24 cellular contexts compared by ENCODE assay signal in the genomic region with DNA sequence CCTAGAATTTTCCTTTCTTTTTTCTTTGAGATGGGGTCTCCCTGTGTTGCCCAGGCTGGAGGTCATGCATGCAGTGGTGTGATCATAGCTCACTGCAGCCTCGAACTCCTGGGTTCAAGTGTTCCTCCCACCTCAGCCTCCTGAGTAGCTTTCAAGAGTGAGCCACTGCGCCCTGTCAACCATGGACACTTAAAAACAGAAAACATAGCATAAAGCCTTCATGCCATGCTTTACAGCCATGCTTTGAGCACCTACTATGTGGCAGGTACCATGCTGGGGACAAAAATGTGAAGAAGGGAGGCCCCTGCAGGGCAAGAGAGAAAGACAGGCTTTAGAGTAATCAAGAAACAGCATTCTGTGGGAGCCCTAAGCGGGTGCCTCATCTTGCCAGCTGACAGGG. TPM values are rescaled to one million over a fixed set of nuclear protein-coding genes. Genes with fewer than 3 reads are reported as not detected.
DNase-seq lines count a peak whose midpoint lies in the region; ATAC-seq, FAIRE-seq and TF ChIP-seq lines count a peak whose summit lies in the region.
"Had no signal": no experiment of that assay in that cellular context is flagged by ENCODE, and none has a peak within 500 bp of the region (broad histone marks: within the 10 kb centered on the region; RNA-seq: fewer than 3 reads in every experiment).

No MANE protein-coding gene starts in this region.

- no peak overlapping the region for H4K8ac ChIP-seq in H1 (ENCODE audit: extremely low read depth, insufficient read depth, low read length)

- no peak for TF ChIP-seq POLR2A in H1 (IDR thresholded peaks at IDR 0.05; ENCODE audit: control extremely low read depth in 1 of 2, low read depth in 2 of 2, low read length in 2 of 2)

- no peak overlapping the region for H3K14ac ChIP-seq in H1 (ENCODE audit: insufficient read length)

- H3K4me3 ChIP-seq in Loucy (ENCODE audit: low read length, poor library complexity, severe bottlenecking), result no peak overlapping the region
- H3K4me3 ChIP-seq in H1 (ENCODE audit: extremely low read depth in 1 of 4, insufficient read depth in 2 of 4, low read depth in 3 of 4, low read length in 4 of 4), result no peak overlapping the region
- H3K4me3 ChIP-seq: coronary artery, GM12878, hepatocyte, skin epidermis, uterus had no signal

- no peaks in the 10 kb centered on the region for H3F3A ChIP-seq in Loucy (ENCODE audit: low read depth)

- H3K9me3 Mint-ChIP-seq in activated naive CD4-positive, alpha-beta T cell treated with anti-CD3 and anti-CD28 coated beads, Interleukin-2, amount 50 U/mL, for 72 hours, result no peaks in the 10 kb centered on the region
- H3K9me3 Mint-ChIP-seq in activated naive CD4-positive, alpha-beta T cell treated with anti-CD3 and anti-CD28 coated beads, Interleukin-2, amount 10 ng/mL, durations not matched to agents 7 days and 5 days, result no peaks in the 10 kb centered on the region
- H3K9me3 Mint-ChIP-seq: memory B cell; naive thymus-derived CD8-positive, alpha-beta T cell had no signal

- no peak overlapping the region for H3K56ac ChIP-seq in H1 (replicated peaks; ENCODE audit: insufficient read length, low read depth, low read length)

- peak overlapping the region; percentile 34 for H4K91ac ChIP-seq in H1 (replicated peaks; ENCODE audit: insufficient read length, low read length)

- H3K4me2 ChIP-seq in Loucy (ENCODE audit: low read depth, low read length, poor library complexity, severe bottlenecking) (no peak overlapping the region), H1 (ENCODE audit: insufficient read depth in 1 of 2, low read depth in 2 of 2, low read length in 2 of 2) (no peak overlapping the region)
- H3K4me2 ChIP-seq: hepatocyte had no signal

- ATAC-seq in activated naive CD4-positive, alpha-beta T cell treated with anti-CD3 and anti-CD28 coated beads, Interleukin-2, amount 50 U/mL, for 72 hours, result no peak
- ATAC-seq in stimulated activated naive CD8-positive, alpha-beta T cell treated with anti-CD3 and anti-CD28 coated beads, Interleukin-15, Interleukin-2, amounts not matched to agents 100 U/mL and 50 U/mL, for 24 hours, result no peak
- ATAC-seq in GM21619 (IDR thresholded peaks at IDR 0.05; ENCODE audit: unreplicated experiment), result no peak
- ATAC-seq: activated CD8-positive, alpha-beta memory T cell treated with anti-CD3 and anti-CD28 coated beads, Interleukin-2, amount 10 ng/mL, durations not matched to agents 7 days and 5 days; GM12878; naive thymus-derived CD8-positive, alpha-beta T cell had no signal

- H3K9me3 ChIP-seq in Loucy (ENCODE audit: insufficient read depth, low read depth, low read length), result no peaks in the 10 kb centered on the region
- H3K9me3 ChIP-seq in H1 (ENCODE audit: insufficient read depth in 2 of 2, low read depth in 1 of 2, low read length in 1 of 2), result no peaks in the 10 kb centered on the region
- H3K9me3 ChIP-seq: uterus had no signal

- no peak overlapping the region for H3K23ac ChIP-seq in H1 (ENCODE audit: insufficient read length)

- H2BK120ac ChIP-seq in H1 (replicated peaks; ENCODE audit: low read depth, low read length), result no peak overlapping the region

- H3K27me3 ChIP-seq in Loucy (ENCODE audit: insufficient read depth, low read length, poor library complexity, severe bottlenecking) (no peaks in the 10 kb centered on the region), H1 (replicated peaks in 1 of 4; ENCODE audit: control insufficient read depth in 3 of 4, extremely low read depth in 1 of 4, insufficient read depth in 3 of 4, low read length in 3 of 4) (no peaks in the 10 kb centered on the region)
- H3K27me3 ChIP-seq: hepatocyte, uterus had no signal

- TF ChIP-seq CTCF in Loucy (conservative IDR thresholded peaks at IDR 0.05; ENCODE audit: low read length) (0 out of 2 replicates have a peak, but pooled peaks have one; percentile 17), H1 (IDR thresholded peaks at IDR 0.05; ENCODE audit: control extremely low read depth in 1 of 3, insufficient read depth in 1 of 3, low read depth in 1 of 3, low read length in 3 of 3) (peak in 2 of 3 experiments; percentile 9 to 16; a peak in 1 of 4 replicates)

- no peak overlapping the region for H2AFZ ChIP-seq in Loucy (ENCODE audit: low read length)
- H2AFZ ChIP-seq in H1 (ENCODE audit: low read length), result no peak overlapping the region
- H2AFZ ChIP-seq: hepatocyte had no signal

- no peak overlapping the region for H3K27ac ChIP-seq in H1 (ENCODE audit: low read depth, low read length)
- H3K27ac ChIP-seq: C4-2B, coronary artery, hepatocyte, uterus had no signal

- no peak for DNase-seq in activated naive CD4-positive, alpha-beta T cell treated with anti-CD3 and anti-CD28 coated beads, Interleukin-2, amount 50 U/mL, for 72 hours (ENCODE audit: low spot score in 2 of 2)
- no peak for DNase-seq in activated naive CD4-positive, alpha-beta T cell treated with anti-CD3 and anti-CD28 coated beads, Interleukin-2, amount 10 ng/mL, durations not matched to agents 7 days and 5 days
- DNase-seq in H1 (ENCODE audit: low read depth in 1 of 2, low spot score in 2 of 2) (no peak), hepatic stellate cell (ENCODE audit: low spot score) (no peak), H4 (ENCODE audit: low spot score) (no peak)
- peak; percentile 1 for DNase-seq in stimulated activated naive CD8-positive, alpha-beta T cell treated with anti-CD3 and anti-CD28 coated beads, Interleukin-15, Interleukin-2, amounts not matched to agents 100 U/mL and 50 U/mL, for 24 hours
- DNase-seq: ACHN; activated CD8-positive, alpha-beta memory T cell treated with anti-CD3 and anti-CD28 coated beads, Interleukin-2, amount 10 ng/mL, durations not matched to agents 7 days and 5 days; DMS 273 treated with DMSO at 0.1 percent for 48 hours; NCI-H2081 treated with DMSO at 0.1 percent for 48 hours; NCI-H510A treated with DMSO at 0.1 percent for 48 hours; SHP77; stimulated activated CD4-positive, alpha-beta T cell treated with anti-CD3 and anti-CD28 coated beads, Interleukin-2, amount 100 ng/mL, for 48 hours had no signal

- H3K36me3 Mint-ChIP-seq in activated naive CD4-positive, alpha-beta T cell treated with anti-CD3 and anti-CD28 coated beads, Interleukin-2, amount 50 U/mL, for 72 hours, result no peaks in the 10 kb centered on the region
- H3K36me3 Mint-ChIP-seq in activated naive CD4-positive, alpha-beta T cell treated with anti-CD3 and anti-CD28 coated beads, Interleukin-2, amount 10 ng/mL, durations not matched to agents 7 days and 5 days, result no peaks in the 10 kb centered on the region
- H3K36me3 Mint-ChIP-seq: activated CD8-positive, alpha-beta memory T cell treated with anti-CD3 and anti-CD28 coated beads, Interleukin-2, amount 10 ng/mL, durations not matched to agents 7 days and 5 days; memory B cell had no signal

- H3K18ac ChIP-seq in H1 (ENCODE audit: extremely low read depth, low read length), result no peak overlapping the region

- H3K9ac ChIP-seq in Loucy (ENCODE audit: low read depth, low read length, poor library complexity, severe bottlenecking), result no peak overlapping the region
- H3K9ac ChIP-seq in H1 (replicated peaks in 1 of 4; ENCODE audit: extremely low read depth in 1 of 4, low read depth in 3 of 4, low read length in 3 of 4), result no peak overlapping the region

- WGBS in H1 (ENCODE audit: extremely low coverage in 1 of 2, insufficient coverage in 1 of 2, insufficient read length in 1 of 2, insufficient replicate concordance in 2 of 2, low coverage in 1 of 2, low lambda C conversion rate in 2 of 2, missing lambda C conversion rate in 1 of 2), 2 experiments, result 80% methylated on average over 3 of the region's 3 CpGs; no CpG with 5 or more reads in 1 of the 2 experiments

- no peak overlapping the region for H3K4me3 Mint-ChIP-seq in activated naive CD4-positive, alpha-beta T cell treated with anti-CD3 and anti-CD28 coated beads, Interleukin-2, amount 10 ng/mL, durations not matched to agents 7 days and 5 days
- H3K4me3 Mint-ChIP-seq: activated CD8-positive, alpha-beta memory T cell treated with anti-CD3 and anti-CD28 coated beads, Interleukin-2, amount 10 ng/mL, durations not matched to agents 7 days and 5 days; memory B cell; naive thymus-derived CD8-positive, alpha-beta T cell had no signal

- H2AK5ac ChIP-seq in H1 (ENCODE audit: low read depth, low read length), result no peak overlapping the region; the same call in 1 of the 2 replicates

- no peaks in the 10 kb centered on the region for H3K79me2 ChIP-seq in Loucy (ENCODE audit: insufficient read depth, low read length)
- H3K79me2 ChIP-seq in H1 (ENCODE audit: control insufficient read depth in 1 of 2, insufficient read depth in 2 of 2, low read length in 2 of 2), result no peaks in the 10 kb centered on the region
- H3K79me2 ChIP-seq: hepatocyte had no signal

- peaks cover 1% of the 10 kb centered on the region for H3K4me1 Mint-ChIP-seq in activated naive CD4-positive, alpha-beta T cell treated with anti-CD3 and anti-CD28 coated beads, Interleukin-2, amount 10 ng/mL, durations not matched to agents 7 days and 5 days
- H3K4me1 Mint-ChIP-seq: activated CD8-positive, alpha-beta memory T cell treated with anti-CD3 and anti-CD28 coated beads, Interleukin-2, amount 10 ng/mL, durations not matched to agents 7 days and 5 days; memory B cell had no signal

- H3K27ac Mint-ChIP-seq in activated naive CD4-positive, alpha-beta T cell treated with anti-CD3 and anti-CD28 coated beads, Interleukin-2, amount 50 U/mL, for 72 hours, result peak overlapping the region; percentile 39
- H3K27ac Mint-ChIP-seq in activated naive CD4-positive, alpha-beta T cell treated with anti-CD3 and anti-CD28 coated beads, Interleukin-2, amount 10 ng/mL, durations not matched to agents 7 days and 5 days, result no peak overlapping the region
- H3K27ac Mint-ChIP-seq: activated CD8-positive, alpha-beta memory T cell treated with anti-CD3 and anti-CD28 coated beads, Interleukin-2, amount 10 ng/mL, durations not matched to agents 7 days and 5 days; memory B cell had no signal

- peak overlapping the region; percentile 34; the same call in 1 of the 2 replicates for H2BK15ac ChIP-seq in H1 (ENCODE audit: low read length)

- H3K4ac ChIP-seq in H1 (replicated peaks; ENCODE audit: insufficient read length, low read depth, low read length), result no peak overlapping the region

- CTCF ChIA-PET in activated naive CD4-positive, alpha-beta T cell treated with anti-CD3 and anti-CD28 coated beads, Interleukin-2, amount 10 ng/mL, durations not matched to agents 7 days and 5 days (lab: Charles Lee), result interaction anchor here (1.5 kb wide), 1 partner anchor 13 kb away, joined by 3 read pairs; a partner anchor contains a TSS
- CTCF ChIA-PET in H1 (lab: Charles Lee; ENCODE audit: partially characterized antibody), result interaction anchor here (0.6 to 2.2 kb wide), 6 partner anchors 13 to 370 kb away, joined by 3 to 6 read pairs (median 4); no protein-coding TSS in a partner anchor

- no peaks in the 10 kb centered on the region for H3K9me2 ChIP-seq in Loucy (replicated peaks; ENCODE audit: low read depth, low read length)

- H3K36me3 ChIP-seq in Loucy (ENCODE audit: insufficient read depth, low read length) (no peaks in the 10 kb centered on the region), H1 (ENCODE audit: control insufficient read depth in 2 of 4, insufficient read depth in 4 of 4, low read length in 3 of 4) (no peaks in the 10 kb centered on the region)
- H3K36me3 ChIP-seq: uterus had no signal

- FAIRE-seq in H1 (lab: Jason Lieb, UNC), result no peak
- FAIRE-seq: endometrium, GM12878 had no signal

- TF ChIP-seq EP300 in H1 (IDR thresholded peaks at IDR 0.05; ENCODE audit: borderline replicate concordance in 1 of 2, low read depth in 2 of 2, low read length in 2 of 2), result no peak

- POLR2A ChIA-PET in H1 (lab: Charles Lee; ENCODE audit: partially characterized antibody), result interaction anchor here (1.3 to 1.9 kb wide), 2 partner anchors 12 to 14 kb away, joined by 4 to 6 read pairs; no protein-coding TSS in a partner anchor

- no peak overlapping the region for H4K5ac ChIP-seq in H1 (ENCODE audit: insufficient read length, low read depth, low read length)

- no peak overlapping the region for H2BK5ac ChIP-seq in H1 (ENCODE audit: low read depth, low read length)

- H4K20me1 ChIP-seq in Loucy (ENCODE audit: insufficient read depth, low read length, poor library complexity, severe bottlenecking), result no peaks in the 10 kb centered on the region
- no peaks in the 10 kb centered on the region for H4K20me1 ChIP-seq in H1 (replicated peaks in 1 of 2; ENCODE audit: control insufficient read depth in 1 of 2, insufficient read depth in 2 of 2, low read length in 2 of 2)

- H3K79me1 ChIP-seq in H1 (ENCODE audit: low read depth, low read length), result no peaks in the 10 kb centered on the region; the same call in 1 of the 2 replicates

- H2BK12ac ChIP-seq in H1 (ENCODE audit: low read depth, low read length), result no peak overlapping the region

- H2BK20ac ChIP-seq in H1 (ENCODE audit: low read length), result no peak overlapping the region

- H3K4me1 ChIP-seq in Loucy (ENCODE audit: insufficient read depth, low read length, poor library complexity, severe bottlenecking), result no peaks in the 10 kb centered on the region
- peaks cover 0 to 7% (median 4%) of the 10 kb centered on the region in 4 experiments; a peak in 4 of 7 replicates for H3K4me1 ChIP-seq in H1 (replicated peaks in 1 of 4; ENCODE audit: control insufficient read depth in 3 of 4, insufficient read depth in 4 of 4, low read length in 3 of 4)
- H3K4me1 ChIP-seq: uterus had no signal

- peak in 1 of 2 experiments; percentile 30; a peak in 1 of 4 replicates for TF ChIP-seq RAD21 in H1 (IDR thresholded peaks at IDR 0.05 in 1 of 2, conservative IDR thresholded peaks at IDR 0.05 in 1 of 2; ENCODE audit: low read depth in 2 of 2, low read length in 2 of 2)

- no peaks in the 10 kb centered on the region for H3K23me2 ChIP-seq in H1 (ENCODE audit: low read depth, low read length)

- H3K27me3 Mint-ChIP-seq in activated naive CD4-positive, alpha-beta T cell treated with anti-CD3 and anti-CD28 coated beads, Interleukin-2, amount 10 ng/mL, durations not matched to agents 7 days and 5 days, result peaks cover 7% of the 10 kb centered on the region
- H3K27me3 Mint-ChIP-seq: memory B cell; naive thymus-derived CD8-positive, alpha-beta T cell had no signal

RNA-seq across cellular contexts. Expression of a gene that starts 13.7 kb away (rescaled TPM):
- 10 to 100 TPM in 1 of 2 donors, 1 to 10 TPM in 1; 9.6 to 13.4 TPM for total RNA-seq in activated naive CD4-positive, alpha-beta T cell treated with anti-CD3 and anti-CD28 coated beads, Interleukin-2, amount 50 U/mL, for 72 hours
- 14.3 and 15.6 TPM in 2 replicates for total RNA-seq in H1 (2021; fragmentation: NEBNext Ultra II Directional; extraction: Animal tissue kit (Norgen Biotek cat#: 25700))
- polyA plus RNA-seq in H1 (2011; rRNA removed), result 14.0 and 23.2 TPM in 2 replicates
- 17.3 TPM for polyA plus RNA-seq in H1 (2011; cell fraction: cytosol; rRNA removed)
- polyA plus RNA-seq in H1 (2011; cell fraction: nucleus; rRNA removed), result 21.9 TPM
- polyA plus RNA-seq in H1 (2012, experiment 1 of 2), result 9.1 to 18.9 TPM (median 16.9 TPM) in 4 replicates
- 14.8 TPM for polyA plus RNA-seq in H1 (2012, experiment 2 of 2)
- polyA plus RNA-seq in H1 (2013, experiment 1 of 2), result 5.8 TPM
- polyA plus RNA-seq in H1 (2013, experiment 2 of 2), result 5.3 TPM
- polyA minus RNA-seq in H1 (2011; rRNA and poly(A)+ RNA removed), result 3.8 and 4.5 TPM in 2 replicates
- polyA minus RNA-seq in H1 (2011; cell fraction: cytosol; rRNA and poly(A)+ RNA removed), result 6.1 TPM
- 5.6 TPM for polyA minus RNA-seq in H1 (2011; cell fraction: nucleus; rRNA and poly(A)+ RNA removed)
- total RNA-seq in H4 (2014; rRNA removed; shearing (Covaris generic)), result 5.7 and 12.4 TPM in 2 replicates

RNA-seq across cellular contexts. Expression of a gene that starts 13.7 kb away (rescaled TPM):
- 10 to 100 TPM; 12.1 to 20.1 TPM for total RNA-seq in activated naive CD4-positive, alpha-beta T cell treated with anti-CD3 and anti-CD28 coated beads, Interleukin-2, amount 50 U/mL, for 72 hours
- total RNA-seq in H1 (2021; fragmentation: NEBNext Ultra II Directional; extraction: Animal tissue kit (Norgen Biotek cat#: 25700)), result 16.1 and 18.8 TPM in 2 replicates
- polyA plus RNA-seq in H1 (2011; rRNA removed), result 11.5 and 15.5 TPM in 2 replicates
- 9.8 TPM for polyA plus RNA-seq in H1 (2011; cell fraction: cytosol; rRNA removed)
- polyA plus RNA-seq in H1 (2011; cell fraction: nucleus; rRNA removed), result 21.7 TPM
- 9.6 to 13.3 TPM (median 12.3 TPM) in 4 replicates for polyA plus RNA-seq in H1 (2012, experiment 1 of 2)
- polyA plus RNA-seq in H1 (2012, experiment 2 of 2), result 9.3 TPM
- 7.9 TPM for polyA plus RNA-seq in H1 (2013, experiment 1 of 2)
- 7.7 TPM for polyA plus RNA-seq in H1 (2013, experiment 2 of 2)
- polyA minus RNA-seq in H1 (2011; rRNA and poly(A)+ RNA removed), result 32.1 and 33.6 TPM in 2 replicates
- polyA minus RNA-seq in H1 (2011; cell fraction: cytosol; rRNA and poly(A)+ RNA removed), result 10.3 TPM
- polyA minus RNA-seq in H1 (2011; cell fraction: nucleus; rRNA and poly(A)+ RNA removed), result 21.5 TPM
- 2.3 and 2.6 TPM in 2 replicates for total RNA-seq in H4 (2014; rRNA removed; shearing (Covaris generic))
